Comparison of ENCODE assay signal across 28 cellular contexts in genomic region chr7:17132726-17133125, GRCh38.
DNase-seq lines count a peak whose midpoint lies in the region; ATAC-seq lines count a peak whose summit lies in the region.
"Had no signal": no experiment of that assay in that cellular context is flagged by ENCODE, and none has a peak within 500 bp of the region (broad histone marks: within the 10 kb centered on the region; RNA-seq: fewer than 3 reads in every experiment).

No MANE protein-coding gene starts in this region.

- H3K36me3 Mint-ChIP-seq in activated naive CD4-positive, alpha-beta T cell treated with anti-CD3 and anti-CD28 coated beads, Interleukin-2, amount 50 U/mL, for 72 hours, result no peaks in the 10 kb centered on the region
- H3K36me3 Mint-ChIP-seq: activated CD4-positive, alpha-beta memory T cell treated with anti-CD3 and anti-CD28 coated beads for 36 hours; natural killer cell treated with Interleukin-12 subunit alpha and Interleukin-12 subunit beta and Interleukin-15 and Interleukin-18, amount 100 ng/mL, for 72 hours had no signal

- DNase-seq in DMS53 (lab: John Stamatoyannopoulos, UW) (peak; percentile 17), DMS53 treated with DMSO at 0.1 percent for 48 hours (lab: John Stamatoyannopoulos, UW; ENCODE audit: unreplicated experiment) (no peak), DMS153 treated with DMSO at 0.1 percent for 48 hours (lab: John Stamatoyannopoulos, UW; ENCODE audit: unreplicated experiment) (peak; percentile 51), SHP77 treated with DMSO at 0.1 percent for 48 hours (lab: John Stamatoyannopoulos, UW) (peak; percentile 51), myocyte (ENCODE audit: low read depth) (peak; percentile 19), NCI-H1092 (lab: John Stamatoyannopoulos, UW) (no peak)
- no peak for DNase-seq in activated naive CD4-positive, alpha-beta T cell treated with anti-CD3 and anti-CD28 coated beads, Interleukin-2, amount 50 U/mL, for 72 hours (ENCODE audit: low spot score in 2 of 2)
- DNase-seq in stimulated activated CD4-positive, alpha-beta T cell treated with anti-CD3 and anti-CD28 coated beads, Interleukin-15, amount 100 ng/mL, for 24 hours, result no peak
- DNase-seq: activated CD4-positive, alpha-beta memory T cell treated with anti-CD3 and anti-CD28 coated beads for 36 hours; activated CD4-positive, CD25-positive, alpha-beta regulatory T cell treated with anti-CD3 and anti-CD28 coated beads, Interleukin-2, amount 50 U/mL, for 72 hours; activated naive CD4-positive, alpha-beta T cell treated with Interleukin-2 at 50 U/mL for 16 hours; amniotic stem cell; brain microvascular endothelial cell; dorsolateral prefrontal cortex; hypothalamus; left cardiac atrium; mucosa of descending colon; NCI-H1417 treated with DMSO at 0.1 percent for 48 hours; NCI-H2081 treated with DMSO at 0.1 percent for 48 hours; NCI-H510A; NK-92 treated with Interleukin-12 subunit alpha and Interleukin-12 subunit beta, amount 100 ng/mL, for 24 hours; PC-3; SK-N-SH; small intestine; stimulated activated naive CD4-positive, alpha-beta T cell treated with Interleukin-2 at 50 U/mL for 16 hours; T-helper 17 cell; testis had no signal

- no peak overlapping the region for H3K27ac Mint-ChIP-seq in activated naive CD4-positive, alpha-beta T cell treated with anti-CD3 and anti-CD28 coated beads, Interleukin-2, amount 50 U/mL, for 72 hours
- H3K27ac Mint-ChIP-seq: activated CD4-positive, alpha-beta memory T cell treated with anti-CD3 and anti-CD28 coated beads for 36 hours; natural killer cell treated with Interleukin-12 subunit alpha and Interleukin-12 subunit beta and Interleukin-15 and Interleukin-18, amount 100 ng/mL, for 72 hours; T-helper 17 cell had no signal

- ATAC-seq in activated naive CD4-positive, alpha-beta T cell treated with anti-CD3 and anti-CD28 coated beads, Interleukin-2, amount 50 U/mL, for 72 hours, result no peak
- ATAC-seq: left cardiac atrium; mucosa of descending colon; natural killer cell treated with Interleukin-12 subunit alpha and Interleukin-12 subunit beta and Interleukin-15 and Interleukin-18, amount 100 ng/mL, for 72 hours; PC-3; T-helper 17 cell had no signal

- H3K9me3 Mint-ChIP-seq in activated naive CD4-positive, alpha-beta T cell treated with anti-CD3 and anti-CD28 coated beads, Interleukin-2, amount 50 U/mL, for 72 hours, result peaks cover 2 to 8% of the 10 kb centered on the region in 2 donors
- H3K9me3 Mint-ChIP-seq: activated CD4-positive, alpha-beta memory T cell treated with anti-CD3 and anti-CD28 coated beads for 36 hours; natural killer cell treated with Interleukin-12 subunit alpha and Interleukin-12 subunit beta and Interleukin-15 and Interleukin-18, amount 100 ng/mL, for 72 hours had no signal

Comparison
In these comparisons a context has a peak if more than half of its experiments do, and no peak if none do; other contexts are left out.
1. DNase-seq: peak in DMS53 (single experiment), DMS153 treated with DMSO at 0.1 percent for 48 hours (single experiment), SHP77 treated with DMSO at 0.1 percent for 48 hours (single experiment) and myocyte (single experiment); none in DMS53 treated with DMSO at 0.1 percent for 48 hours (single experiment), activated naive CD4-positive, alpha-beta T cell treated with anti-CD3 and anti-CD28 coated beads, Interleukin-2, amount 50 U/mL, for 72 hours (0 of 2), NCI-H1092 (single experiment) and stimulated activated CD4-positive, alpha-beta T cell treated with anti-CD3 and anti-CD28 coated beads, Interleukin-15, amount 100 ng/mL, for 24 hours (single experiment).